In the genomic region with DNA sequence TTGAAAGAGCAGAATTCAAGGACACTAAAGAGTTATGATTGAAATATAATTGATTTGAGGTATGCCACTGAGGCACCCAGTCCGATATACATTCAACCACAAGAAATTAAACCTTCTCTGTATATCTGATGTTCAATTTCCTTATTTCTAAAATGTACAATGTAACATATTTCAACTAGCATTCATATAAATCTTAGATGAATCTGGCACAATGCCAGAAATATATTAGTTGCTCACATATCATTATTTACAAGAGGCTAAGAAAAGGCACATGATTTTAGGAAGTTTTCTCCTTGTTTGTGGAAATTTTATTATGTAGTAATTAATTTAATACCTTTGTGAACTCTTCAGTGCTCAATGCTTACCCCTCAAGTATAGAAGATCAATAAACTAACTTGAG, we compare ENCODE assay signal across 29 cellular contexts.
"Had no signal": no experiment of that assay in that cellular context is flagged by ENCODE, and none has a peak within 500 bp of the region (broad histone marks: within the 10 kb centered on the region; RNA-seq: fewer than 3 reads in every experiment).

No MANE protein-coding gene starts in this region.

- H3K4me3 ChIP-seq: ovary, psoas muscle, skin epidermis, smooth muscle cell, spleen, suprapubic skin, testis, tibial artery, transverse colon, upper lobe of right lung, uterus had no signal

- H2AFZ ChIP-seq: parathyroid adenoma had no signal

- ATAC-seq: naive thymus-derived CD8-positive, alpha-beta T cell; natural killer cell treated with Interleukin-12 subunit alpha and Interleukin-12 subunit beta and Interleukin-15 and Interleukin-18, amount 100 ng/mL, for 72 hours; psoas muscle; right cardiac atrium; sciatic nerve; stimulated activated memory B cell treated with anti-CD40 and anti-IgM and Interleukin-4, amounts not matched to agents 10 μg/mL and 1 μg/mL and 100 μg/mL, for 72 hours; stimulated activated naive CD8-positive, alpha-beta T cell treated with anti-CD3 and anti-CD28 coated beads, Interleukin-15, amount 100 ng/mL, for 72 hours; stimulated activated naive CD8-positive, alpha-beta T cell treated with anti-CD3 and anti-CD28 coated beads, Interleukin-15, Interleukin-2, amounts not matched to agents 100 U/mL and 50 U/mL, for 24 hours; upper lobe of right lung had no signal

- H3K79me2 ChIP-seq: parathyroid adenoma had no signal

- H3K27ac ChIP-seq: ovary, parathyroid adenoma, psoas muscle, skin epidermis, spleen, suprapubic skin, testis, tibial artery, transverse colon, upper lobe of right lung, uterus had no signal

- H3K9ac ChIP-seq: parathyroid adenoma had no signal

- H3K4me1 ChIP-seq: parathyroid adenoma, psoas muscle, spleen, suprapubic skin, tibial artery, transverse colon, upper lobe of right lung, uterus had no signal

- DNase-seq: naive thymus-derived CD8-positive, alpha-beta T cell; nephron progenitor cell; occipital lobe; ovary; posterior cingulate gyrus; psoas muscle; right cardiac atrium; spleen; stimulated activated CD4-positive, alpha-beta T cell treated with anti-CD3 and anti-CD28 coated beads, Interleukin-12 subunit alpha, Interleukin-12 subunit beta, amount 100 ng/mL, for 4 hours; stimulated activated CD4-positive, alpha-beta T cell treated with anti-CD3 and anti-CD28 coated beads, Interleukin-1b, Interleukin-23, amount 100 ng/mL, for 48 hours; stimulated activated CD4-positive, alpha-beta T cell treated with anti-CD3 and anti-CD28 coated beads, Interleukin-4, amount 100 ng/mL, for 1 hour; stimulated activated CD4-positive, alpha-beta T cell treated with anti-CD3 and anti-CD28 coated beads, Interleukin-4, amount 100 ng/mL, for 4 hours; stimulated activated CD8-positive, alpha-beta memory T cell treated with anti-CD3 and anti-CD28 coated beads, Interleukin-4, amount 100 ng/mL, for 48 hours; stimulated activated naive CD4-positive, alpha-beta T cell; stimulated activated naive CD8-positive, alpha-beta T cell treated with anti-CD3 and anti-CD28 coated beads, Interleukin-15, amount 100 ng/mL, for 72 hours; stimulated activated naive CD8-positive, alpha-beta T cell treated with anti-CD3 and anti-CD28 coated beads, Interleukin-15, Interleukin-2, amounts not matched to agents 100 U/mL and 50 U/mL, for 24 hours; substantia nigra; testis; tibial artery; transverse colon; upper lobe of right lung; uterus had no signal

- H3K9me3 ChIP-seq: ovary, psoas muscle, spleen, testis, tibial artery, transverse colon, upper lobe of right lung, uterus had no signal

- H3K27me3 ChIP-seq: ovary, spleen, suprapubic skin, testis, tibial artery, transverse colon, upper lobe of right lung, uterus had no signal

- H3K36me3 ChIP-seq: ovary, spleen, suprapubic skin, tibial artery, transverse colon, upper lobe of right lung, uterus had no signal

- H3K4me2 ChIP-seq: smooth muscle cell had no signal
